In genomic region chr11:30110691-30111090, GRCh38 we compare ENCODE assay signal across 24 cellular contexts.
"Had no signal": no experiment of that assay in that cellular context is flagged by ENCODE, and none has a peak within 500 bp of the region (broad histone marks: within the 10 kb centered on the region; RNA-seq: fewer than 3 reads in every experiment).

No MANE protein-coding gene starts in this region.

- H3K9me3 ChIP-seq: colonic mucosa, esophagus squamous epithelium, gastrocnemius medialis, heart right ventricle, left lung, lower lobe of right lung had no signal

- H3K4me3 ChIP-seq: colonic mucosa, esophagus squamous epithelium, gastrocnemius medialis, heart right ventricle, left lung, lower lobe of right lung had no signal

- H3K27me3 ChIP-seq: colonic mucosa, esophagus squamous epithelium, gastrocnemius medialis, heart right ventricle, left lung had no signal

- H3K4me1 ChIP-seq: colonic mucosa, esophagus squamous epithelium, gastrocnemius medialis, left lung, lower lobe of right lung had no signal

- H3K27ac ChIP-seq: colonic mucosa, epithelial cell of prostate, esophagus squamous epithelium, gastrocnemius medialis, heart right ventricle, left lung, lower lobe of right lung had no signal

- DNase-seq: colonic mucosa; cortex of kidney; effector CD8-positive, alpha-beta T cell; effector memory CD8-positive, alpha-beta T cell; endodermal cell; erythroblast; esophagus squamous epithelium; foreskin fibroblast; foreskin melanocyte; gastrocnemius medialis; glutamatergic neuron; head of caudate nucleus; heart right ventricle; hippocampal formation; left cardiac atrium; left lung; left ventricle myocardium superior; lower lobe of right lung; mesenchymal stem cell had no signal

- H3K36me3 ChIP-seq: colonic mucosa, esophagus squamous epithelium, gastrocnemius medialis, heart right ventricle, left lung, lower lobe of right lung had no signal

- ATAC-seq: effector memory CD8-positive, alpha-beta T cell; esophagus mucosa; gastrocnemius medialis; heart right ventricle; left cardiac atrium; left lung; left ventricle myocardium superior; lower lobe of right lung had no signal

- FAIRE-seq: endometrium, islet of Langerhans, keratinocyte had no signal
